8 cellular contexts compared by ENCODE assay signal in the genomic region with DNA sequence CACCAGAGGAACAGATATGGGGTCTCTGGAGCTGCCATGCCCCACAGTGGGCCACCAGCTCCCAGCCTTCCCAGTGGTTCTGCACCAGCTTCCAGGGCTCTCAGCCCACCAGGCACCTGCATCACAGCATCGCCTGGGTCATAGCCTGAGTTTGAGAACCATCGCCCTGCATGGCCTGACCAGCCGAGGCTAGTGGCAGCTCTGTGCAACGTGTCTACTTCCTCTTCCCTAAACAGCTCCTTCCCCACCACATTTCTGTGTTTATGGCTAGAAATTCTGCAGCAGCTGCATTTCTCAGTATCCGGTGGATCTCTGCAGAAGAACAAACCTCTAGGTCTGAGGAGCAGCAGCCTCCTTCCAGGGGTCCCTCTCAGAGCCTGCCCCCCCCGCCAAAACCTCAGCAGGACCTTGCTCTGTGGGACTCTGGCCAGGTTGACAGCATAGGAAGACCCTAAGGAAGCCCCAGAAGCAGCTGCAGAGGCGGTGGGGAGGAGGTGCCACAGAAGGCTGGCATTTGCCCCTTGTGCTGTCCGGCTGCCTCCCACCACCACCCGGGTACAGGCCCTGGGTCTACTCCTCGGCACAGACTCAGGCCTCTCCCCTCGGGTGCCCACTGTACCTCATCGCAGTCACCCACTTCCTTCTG. TPM values are rescaled to one million over a fixed set of nuclear protein-coding genes. Genes with fewer than 3 reads are reported as not detected.
A peak's percentile ranks its signal among the peaks of the same experiment; 100 is the strongest.
DNase-seq lines count a peak whose midpoint lies in the region; ATAC-seq and TF ChIP-seq lines count a peak whose summit lies in the region.

No MANE protein-coding gene starts in this region.

- no peak overlapping the region for H2AFZ ChIP-seq in parathyroid adenoma

- peak overlapping the region; percentile 90 for H3K27ac ChIP-seq in parathyroid adenoma

- in situ Hi-C loops in GM13977 (cut with MboI; ENCODE audit: low pct_unique_long_range_greater_than_20kb, low sequenced_read_pairs, unreplicated experiment): no loop called here

- H3K27me3 ChIP-seq in parathyroid adenoma (ENCODE audit: control insufficient read depth, insufficient read depth, low read length): no peaks in the 10 kb centered on the region

- H3K4me1 ChIP-seq in parathyroid adenoma: peaks cover 49% of the 10 kb centered on the region

- peaks cover 34% of the 10 kb centered on the region for H3K4me1 Mint-ChIP-seq in activated naive CD8-positive, alpha-beta T cell treated with anti-CD3 and anti-CD28 coated beads for 36 hours

- no peaks in the 10 kb centered on the region for H3K27me3 Mint-ChIP-seq in activated naive CD8-positive, alpha-beta T cell treated with anti-CD3 and anti-CD28 coated beads for 36 hours

- H3K36me3 Mint-ChIP-seq in activated naive CD8-positive, alpha-beta T cell treated with anti-CD3 and anti-CD28 coated beads for 36 hours: no peaks in the 10 kb centered on the region

- H3K9me3 Mint-ChIP-seq in activated naive CD8-positive, alpha-beta T cell treated with anti-CD3 and anti-CD28 coated beads for 36 hours: no peaks in the 10 kb centered on the region

- no peak overlapping the region for H3K9ac ChIP-seq in parathyroid adenoma

- H3K4me3 Mint-ChIP-seq in activated naive CD8-positive, alpha-beta T cell treated with anti-CD3 and anti-CD28 coated beads for 36 hours: no peak overlapping the region

- H3K4me2 ChIP-seq in parathyroid adenoma (ENCODE audit: low read length): no peak overlapping the region

- TF ChIP-seq CTCF in GM13977 (IDR thresholded peaks at IDR 0.05; ENCODE audit: extremely low read depth, insufficient read depth, missing control alignments): no peak
- no peak for TF ChIP-seq CTCF in parathyroid adenoma (IDR thresholded peaks at IDR 0.05)

- peak overlapping the region; percentile 23 for H3K27ac Mint-ChIP-seq in activated naive CD8-positive, alpha-beta T cell treated with anti-CD3 and anti-CD28 coated beads for 36 hours

- peak; percentile 64 for ATAC-seq in HG03066 (IDR thresholded peaks at IDR 0.05; ENCODE audit: low read depth, unreplicated experiment)
- no peak for ATAC-seq in HG03439 (IDR thresholded peaks at IDR 0.05; ENCODE audit: unreplicated experiment)
- ATAC-seq in HG03520 (IDR thresholded peaks at IDR 0.05; ENCODE audit: unreplicated experiment): no peak

- peak; percentile 42 for DNase-seq in GM13977 (ENCODE audit: low spot score)
- no peak for DNase-seq in activated naive CD8-positive, alpha-beta T cell treated with anti-CD3 and anti-CD28 coated beads for 36 hours
- DNase-seq in NCI-H69 (lab: John Stamatoyannopoulos, UW): no peak
- DNase-seq in DMS79 (lab: John Stamatoyannopoulos, UW): no peak

- H3K4me3 ChIP-seq in parathyroid adenoma (ENCODE audit: low read depth, low read length): no peak overlapping the region

- H3K9me3 ChIP-seq in parathyroid adenoma (ENCODE audit: control insufficient read depth, low read length): no peaks in the 10 kb centered on the region

- H3K79me2 ChIP-seq in parathyroid adenoma: no peaks in the 10 kb centered on the region

- H3K36me3 ChIP-seq in parathyroid adenoma (ENCODE audit: control insufficient read depth, insufficient read depth, low read length): no peaks in the 10 kb centered on the region

RNA-seq across cellular contexts. Expression of gene PSMA6, which starts 47.7 kb away (rescaled TPM):
- 100 to 1,000 TPM; 401 to 404 TPM for total RNA-seq in activated naive CD8-positive, alpha-beta T cell treated with anti-CD3 and anti-CD28 coated beads for 36 hours
